Comparison of ENCODE assay signal across 1 cellular context in genomic region chr4:169407217-169407845, GRCh38.
TF ChIP-seq lines count a peak whose summit lies in the region.

No MANE protein-coding gene starts in this region.

TF ChIP-seq in WTC11, 78 proteins besides CTCF, POLR2A, EP300 and RAD21 (continued from another document):
- TF ChIP-seq JAZF1 (CRISPR knock-in tag; IDR thresholded peaks at IDR 0.05), result no peak
- TF ChIP-seq NR1H2 (CRISPR knock-in tag; IDR thresholded peaks at IDR 0.05), result no peak
